In genomic region chr3:11719406-11720219, GRCh38 we compare ENCODE assay signal across 1 cellular context.
TF ChIP-seq lines count a peak whose summit lies in the region.

No MANE protein-coding gene starts in this region.

TF ChIP-seq in GM12878, 131 proteins besides CTCF, POLR2A, EP300 and RAD21 (continued from another document):
- TF ChIP-seq, protein P1, sequence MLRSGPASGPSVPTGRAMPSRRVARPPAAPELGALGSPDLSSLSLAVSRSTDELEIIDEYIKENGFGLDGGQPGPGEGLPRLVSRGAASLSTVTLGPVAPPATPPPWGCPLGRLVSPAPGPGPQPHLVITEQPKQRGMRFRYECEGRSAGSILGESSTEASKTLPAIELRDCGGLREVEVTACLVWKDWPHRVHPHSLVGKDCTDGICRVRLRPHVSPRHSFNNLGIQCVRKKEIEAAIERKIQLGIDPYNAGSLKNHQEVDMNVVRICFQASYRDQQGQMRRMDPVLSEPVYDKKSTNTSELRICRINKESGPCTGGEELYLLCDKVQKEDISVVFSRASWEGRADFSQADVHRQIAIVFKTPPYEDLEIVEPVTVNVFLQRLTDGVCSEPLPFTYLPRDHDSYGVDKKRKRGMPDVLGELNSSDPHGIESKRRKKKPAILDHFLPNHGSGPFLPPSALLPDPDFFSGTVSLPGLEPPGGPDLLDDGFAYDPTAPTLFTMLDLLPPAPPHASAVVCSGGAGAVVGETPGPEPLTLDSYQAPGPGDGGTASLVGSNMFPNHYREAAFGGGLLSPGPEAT (IDR thresholded peaks at IDR 0.05; ENCODE audit: low read depth) = no peak
- TF ChIP-seq CBFB (IDR thresholded peaks at IDR 0.05; ENCODE audit: low read depth) (no peak), BHLHE40 (IDR thresholded peaks at IDR 0.05; ENCODE audit: borderline replicate concordance in 1 of 2, low read depth in 2 of 2, low read length in 1 of 2) (peak in 1 of 2 experiments; percentile 66; a peak in 2 of 4 replicates), CHD4 (IDR thresholded peaks at IDR 0.05) (no peak)
- TF ChIP-seq, protein P2, sequence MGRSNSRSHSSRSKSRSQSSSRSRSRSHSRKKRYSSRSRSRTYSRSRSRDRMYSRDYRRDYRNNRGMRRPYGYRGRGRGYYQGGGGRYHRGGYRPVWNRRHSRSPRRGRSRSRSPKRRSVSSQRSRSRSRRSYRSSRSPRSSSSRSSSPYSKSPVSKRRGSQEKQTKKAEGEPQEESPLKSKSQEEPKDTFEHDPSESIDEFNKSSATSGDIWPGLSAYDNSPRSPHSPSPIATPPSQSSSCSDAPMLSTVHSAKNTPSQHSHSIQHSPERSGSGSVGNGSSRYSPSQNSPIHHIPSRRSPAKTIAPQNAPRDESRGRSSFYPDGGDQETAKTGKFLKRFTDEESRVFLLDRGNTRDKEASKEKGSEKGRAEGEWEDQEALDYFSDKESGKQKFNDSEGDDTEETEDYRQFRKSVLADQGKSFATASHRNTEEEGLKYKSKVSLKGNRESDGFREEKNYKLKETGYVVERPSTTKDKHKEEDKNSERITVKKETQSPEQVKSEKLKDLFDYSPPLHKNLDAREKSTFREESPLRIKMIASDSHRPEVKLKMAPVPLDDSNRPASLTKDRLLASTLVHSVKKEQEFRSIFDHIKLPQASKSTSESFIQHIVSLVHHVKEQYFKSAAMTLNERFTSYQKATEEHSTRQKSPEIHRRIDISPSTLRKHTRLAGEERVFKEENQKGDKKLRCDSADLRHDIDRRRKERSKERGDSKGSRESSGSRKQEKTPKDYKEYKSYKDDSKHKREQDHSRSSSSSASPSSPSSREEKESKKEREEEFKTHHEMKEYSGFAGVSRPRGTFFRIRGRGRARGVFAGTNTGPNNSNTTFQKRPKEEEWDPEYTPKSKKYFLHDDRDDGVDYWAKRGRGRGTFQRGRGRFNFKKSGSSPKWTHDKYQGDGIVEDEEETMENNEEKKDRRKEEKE (IDR thresholded peaks at IDR 0.05) = no peak
